Comparison of ENCODE assay signal across 18 cellular contexts in genomic region chr1:192270398-192270797, GRCh38.
DNase-seq lines count a peak whose midpoint lies in the region; FAIRE-seq and TF ChIP-seq lines count a peak whose summit lies in the region.
"Had no signal": no experiment of that assay in that cellular context is flagged by ENCODE, and none has a peak within 500 bp of the region (broad histone marks: within the 10 kb centered on the region; RNA-seq: fewer than 3 reads in every experiment).

No MANE protein-coding gene starts in this region.

- no peaks in the 10 kb centered on the region for H3K36me3 ChIP-seq in ACC112 (ENCODE audit: insufficient read depth, low read length)

- peak; percentile 10 for DNase-seq in HS-5 (ENCODE audit: low read depth)
- peak; percentile 25 for DNase-seq in fibroblast of pulmonary artery (ENCODE audit: low read depth)
- no peak for DNase-seq in NAMALWA (ENCODE audit: low spot score)
- DNase-seq in NCI-H128 (lab: John Stamatoyannopoulos, UW; ENCODE audit: unreplicated experiment) = no peak
- DNase-seq in dedifferentiated amniotic fluid mesenchymal stem cell (ENCODE audit: extremely low spot score) = no peak
- DNase-seq in epidermal melanocyte (ENCODE audit: insufficient read length, low spot score) = no peak
- DNase-seq: CD4-positive, CD25-positive, alpha-beta regulatory T cell; GOT3; HFFc6; Kasumi-1; NCI-H146; NCI-H345; NCI-H774; SHP77 treated with DMSO at 0.1 percent for 48 hours had no signal

- H3K27ac ChIP-seq in ACC112 (ENCODE audit: low read depth, low read length) = no peak overlapping the region
- H3K27ac ChIP-seq: A549 had no signal

- peak overlapping the region; percentile 55 for H2AFZ ChIP-seq in ACC112 (ENCODE audit: low read length, unreplicated experiment)

- H3K79me2 ChIP-seq in ACC112 (ENCODE audit: control insufficient read depth, insufficient read depth, low read length, unreplicated experiment) = no peaks in the 10 kb centered on the region

- H3K4me3 ChIP-seq in ACC112 (ENCODE audit: low read depth, low read length) = no peak overlapping the region
- H3K4me3 ChIP-seq in fibroblast of pulmonary artery (replicated peaks; ENCODE audit: low read depth, low read length) = no peak overlapping the region
- H3K4me3 ChIP-seq: A549 had no signal

- H3K4me1 ChIP-seq in ACC112 (ENCODE audit: control insufficient read depth, insufficient read depth, low read length, unreplicated experiment) = peaks cover 3% of the 10 kb centered on the region
- H3K4me1 ChIP-seq: A549 had no signal

- peak; percentile 49 for FAIRE-seq in TTC549 (lab: Jason Lieb, UNC)
- FAIRE-seq: A549, D721Med had no signal

- no peak for TF ChIP-seq CTCF in fibroblast of pulmonary artery (IDR thresholded peaks at IDR 0.05; ENCODE audit: low read length, missing control alignments)

- no peaks in the 10 kb centered on the region for H3K27me3 ChIP-seq in ACC112 (ENCODE audit: insufficient read depth, low read length)

Comparison
In these comparisons a context has a peak if more than half of its experiments do, and no peak if none do; other contexts are left out.
1. DNase-seq: peak in HS-5 (single experiment) and fibroblast of pulmonary artery (single experiment); none in NAMALWA (single experiment), NCI-H128 (single experiment), dedifferentiated amniotic fluid mesenchymal stem cell (single experiment) and epidermal melanocyte (single experiment).